ENCODE assay signal across 8 cellular contexts in genomic region chr2:27703638-27704341, GRCh38. TPM values are rescaled to one million over a fixed set of nuclear protein-coding genes. Genes with fewer than 3 reads are reported as not detected.
A peak's percentile ranks its signal among the peaks of the same experiment; 100 is the strongest.
DNase-seq lines count a peak whose midpoint lies in the region; ATAC-seq and TF ChIP-seq lines count a peak whose summit lies in the region.

No MANE protein-coding gene starts in this region.

- POLR2A ChIA-PET in Caco-2 (lab: Charles Lee): interaction anchor here (0.6 to 1.5 kb wide), 5 partner anchors 49 to 688 kb away, joined by 3 to 11 read pairs (median 7); partner anchors contain the start of genes BABAM2, MRPL33 and RBKS

- H3K4me1 Mint-ChIP-seq in Caco-2 (ENCODE audit: low read depth, unreplicated experiment): peaks cover 48% of the 10 kb centered on the region

- DNase-seq in Caco-2: peak; percentile 90 to 93
- peak; percentile 42 for DNase-seq in NCI-H748 treated with DMSO at 0.1 percent for 48 hours (lab: John Stamatoyannopoulos, UW)
- DNase-seq in activated CD4-positive, alpha-beta T cell treated with anti-CD3 and anti-CD28 coated beads, Interleukin-2, amount 50 U/mL, for 1 hour: peak; percentile 82
- DNase-seq in dermis microvascular lymphatic vessel endothelial cell (ENCODE audit: low read depth in 2 of 2): peak; percentile 69 to 84
- DNase-seq in lung microvascular endothelial cell (ENCODE audit: low read depth in 2 of 2): peak; percentile 88 to 89
- DNase-seq in stimulated activated CD8-positive, alpha-beta memory T cell treated with anti-CD3 and anti-CD28 coated beads, Interleukin-12 subunit alpha, Interleukin-12 subunit beta, amount 100 ng/mL, for 1 hour (ENCODE audit: low read depth): peak; percentile 75

- no peaks in the 10 kb centered on the region for H3K9me3 ChIP-seq in Caco-2

- TF ChIP-seq CTCF in Caco-2 (IDR thresholded peaks at IDR 0.05; ENCODE audit: insufficient read depth in 1 of 2, low read depth in 1 of 2, low read length in 1 of 2, severe bottlenecking in 1 of 2, unreplicated experiment in 1 of 2): peak; percentile 88 to 91

- no peaks in the 10 kb centered on the region for H3K27me3 Mint-ChIP-seq in Caco-2 (ENCODE audit: insufficient read depth, unreplicated experiment)

- intact Hi-C loops in Caco-2 (cut with micrococcal nuclease; ENCODE audit: unreplicated experiment): loop anchor here (1.0 to 10.0 kb wide), 11 partner anchors 19 to 749 kb away; partner anchors contain the start of genes BABAM2, MRPL33 and RBKS

- H3K27me3 ChIP-seq in Caco-2 (replicated peaks; ENCODE audit: control insufficient read depth, insufficient read depth, low read length): no peaks in the 10 kb centered on the region

- H3K4me3 ChIP-seq in Caco-2 (ENCODE audit: low read depth, low read length): no peak overlapping the region

- peak overlapping the region; percentile 34 for H3K4me3 Mint-ChIP-seq in Caco-2 (ENCODE audit: unreplicated experiment)

- ATAC-seq in HG03354 (IDR thresholded peaks at IDR 0.05; ENCODE audit: poor library complexity, severe bottlenecking, unreplicated experiment) (peak; percentile 64), GM21360 (IDR thresholded peaks at IDR 0.05; ENCODE audit: unreplicated experiment) (no peak)

- no peaks in the 10 kb centered on the region for H3K36me3 Mint-ChIP-seq in Caco-2 (ENCODE audit: insufficient read depth, unreplicated experiment)

- peak overlapping the region; percentile 20 for H3K27ac Mint-ChIP-seq in Caco-2 (ENCODE audit: unreplicated experiment)

- no peaks in the 10 kb centered on the region for H3K9me3 Mint-ChIP-seq in Caco-2 (ENCODE audit: unreplicated experiment)

- H3K4me1 ChIP-seq in Caco-2: peaks cover 65% of the 10 kb centered on the region

- no TSS peak for BruUV-seq in Caco-2 (replicated peaks; lab: Mats Ljungman, UMichigan)

- H3K36me3 ChIP-seq in Caco-2 (ENCODE audit: control insufficient read depth, insufficient read depth, low read length): no peaks in the 10 kb centered on the region

- CTCF ChIA-PET in Caco-2 (lab: Charles Lee): interaction anchor here (0.6 to 3.9 kb wide), 15 partner anchors 20 to 1048 kb away, joined by 3 to 29 read pairs (median 3); partner anchors contain the start of genes BABAM2, PPP1CB and RBKS

RNA-seq across cellular contexts. Expression of gene SLC4A1AP, which starts 40.1 kb away (rescaled TPM):
- total RNA-seq in Caco-2 (2022): 33.8 and 34.3 TPM in 2 replicates
- total RNA-seq in dermis microvascular lymphatic vessel endothelial cell: 17.4 and 17.8 TPM in 2 replicates
- 14.6 and 18.7 TPM in 2 replicates for total RNA-seq in lung microvascular endothelial cell

RNA-seq across cellular contexts. Expression of gene SUPT7L, which starts 40.4 kb away (rescaled TPM):
- total RNA-seq in Caco-2 (2022) (42.4 and 43.5 TPM in 2 replicates), dermis microvascular lymphatic vessel endothelial cell (10.0 and 13.7 TPM in 2 replicates), lung microvascular endothelial cell (8.7 and 18.3 TPM in 2 replicates)
